20 cellular contexts compared by ENCODE assay signal in genomic region chr3:187507266-187507665, GRCh38.
DNase-seq lines count a peak whose midpoint lies in the region; ATAC-seq, FAIRE-seq and TF ChIP-seq lines count a peak whose summit lies in the region.
"Had no signal": no experiment of that assay in that cellular context is flagged by ENCODE, and none has a peak within 500 bp of the region (broad histone marks: within the 10 kb centered on the region; RNA-seq: fewer than 3 reads in every experiment).

No MANE protein-coding gene starts in this region.

- no peaks in the 10 kb centered on the region for H3K79me2 ChIP-seq in GM23338 (replicated peaks; ENCODE audit: insufficient read depth)

- peaks cover 14% of the 10 kb centered on the region; the same call in 2 of the 3 replicates for H3K4me1 Mint-ChIP-seq in GM23338
- H3K4me1 Mint-ChIP-seq in T-helper 2 cell treated with Interferon-gamma antibody and Interleukin-4, amounts not matched to agents 5 μg/mL and 100 μg/mL, for 36 hours (ENCODE audit: low read depth), result no peaks in the 10 kb centered on the region

- H3K36me3 Mint-ChIP-seq in GM23338 (ENCODE audit: low read depth), result peaks cover 14% of the 10 kb centered on the region
- no peaks in the 10 kb centered on the region for H3K36me3 Mint-ChIP-seq in T-helper 2 cell treated with Interferon-gamma antibody and Interleukin-4, amounts not matched to agents 5 μg/mL and 100 μg/mL, for 36 hours (ENCODE audit: low read depth)

- ATAC-seq in GM23338 (no peak), Panc1 (no peak)
- ATAC-seq: HCT116, HepG2 had no signal

- CTCF ChIA-PET in Panc1 (lab: Charles Lee), result no interaction called here

- H3K4me3 ChIP-seq in GM23338 (no peak overlapping the region), Panc1 (ENCODE audit: low read depth in 2 of 2, low read length in 2 of 2) (no peak overlapping the region)
- H3K4me3 ChIP-seq: Peyer's patch had no signal

- POLR2A ChIA-PET in Panc1 (lab: Charles Lee), result no interaction called here

- in situ Hi-C loops in Panc1 (cut with HindIII; ENCODE audit: low pct_unique_long_range_greater_than_20kb, low sequenced_read_pairs), result no loop called here

- H3K27ac ChIP-seq in GM23338 (ENCODE audit: low read depth), result no peak overlapping the region
- peak overlapping the region; percentile 35; the same call in 1 of the 2 replicates for H3K27ac ChIP-seq in Panc1 (ENCODE audit: low read length)
- H3K27ac ChIP-seq: Peyer's patch had no signal

- peak; percentile 88 for FAIRE-seq in endometrium (lab: Jason Lieb, UNC)
- FAIRE-seq: HepG2 had no signal

- no peaks in the 10 kb centered on the region for H4K20me1 ChIP-seq in GM23338 (replicated peaks; ENCODE audit: insufficient read depth)

- H3K27ac Mint-ChIP-seq in GM23338, result no peak overlapping the region
- no peak overlapping the region for H3K27ac Mint-ChIP-seq in T-helper 2 cell treated with Interferon-gamma antibody and Interleukin-4, amounts not matched to agents 5 μg/mL and 100 μg/mL, for 36 hours

- peak overlapping the region; percentile 9; the same call in 1 of the 2 replicates for H2AFZ ChIP-seq in GM23338

- no peak overlapping the region for H3K4me2 ChIP-seq in GM23338

- H3K9me3 ChIP-seq in Panc1 (ENCODE audit: control insufficient read depth, insufficient read depth, low read depth, low read length), result no peaks in the 10 kb centered on the region
- H3K9me3 ChIP-seq: Peyer's patch had no signal

- peaks cover 15% of the 10 kb centered on the region for H3K9me3 Mint-ChIP-seq in GM23338
- H3K9me3 Mint-ChIP-seq in T-helper 2 cell treated with Interferon-gamma antibody and Interleukin-4, amounts not matched to agents 5 μg/mL and 100 μg/mL, for 36 hours, result no peaks in the 10 kb centered on the region

- peaks cover 10% of the 10 kb centered on the region for H3K4me1 ChIP-seq in GM23338 (ENCODE audit: insufficient read depth)
- no peaks in the 10 kb centered on the region for H3K4me1 ChIP-seq in Panc1 (ENCODE audit: control insufficient read depth, insufficient read depth, low read length)
- H3K4me1 ChIP-seq: Peyer's patch had no signal

- H3K27me3 Mint-ChIP-seq in GM23338 (ENCODE audit: insufficient read depth, low read depth, poor library complexity), result peaks cover 2% of the 10 kb centered on the region
- H3K27me3 Mint-ChIP-seq in T-helper 2 cell treated with Interferon-gamma antibody and Interleukin-4, amounts not matched to agents 5 μg/mL and 100 μg/mL, for 36 hours (ENCODE audit: low read depth), result peaks cover 15% of the 10 kb centered on the region

- intact Hi-C loops in Panc1 (cut with micrococcal nuclease; ENCODE audit: unreplicated experiment), result no loop called here

- DNase-seq in GM23338 (ENCODE audit: low spot score) (no peak), Panc1 (ENCODE audit: low read depth, low spot score) (no peak), renal cortical epithelial cell (ENCODE audit: low read depth) (peak; percentile 83), NCI-H2107 (lab: John Stamatoyannopoulos, UW) (no peak), NCI-H82 treated with DMSO at 0.1 percent for 48 hours (lab: John Stamatoyannopoulos, UW; ENCODE audit: unreplicated experiment) (no peak)
- DNase-seq in T-helper 2 cell treated with Interferon-gamma antibody and Interleukin-4, amounts not matched to agents 5 μg/mL and 100 μg/mL, for 36 hours (ENCODE audit: low spot score), result no peak
- no peak for DNase-seq in activated naive CD4-positive, alpha-beta T cell treated with anti-CD3 and anti-CD28 coated beads, Interleukin-2, amount 50 U/mL, for 16 hours
- DNase-seq: DMS 273 treated with DMSO at 0.1 percent for 48 hours, DND-41, GF-D8, KBM-7, NCI-H1417, NCI-H187, NCI-H2227 treated with DMSO at 0.1 percent for 48 hours, NCI-H524, NCI-H82, Peyer's patch had no signal

- no peaks in the 10 kb centered on the region; the same call in 1 of the 2 replicates for H3K9me2 ChIP-seq in GM23338 (ENCODE audit: insufficient read depth)

- no TSS peak for BruUV-seq in Panc1 (replicated peaks; lab: Mats Ljungman, UMichigan)

- no peak overlapping the region for H3K4me3 Mint-ChIP-seq in GM23338
- H3K4me3 Mint-ChIP-seq in T-helper 2 cell treated with Interferon-gamma antibody and Interleukin-4, amounts not matched to agents 5 μg/mL and 100 μg/mL, for 36 hours, result no peak overlapping the region

- H3K36me3 ChIP-seq in GM23338 (ENCODE audit: insufficient read depth) (peaks cover 2% of the 10 kb centered on the region; the same call in 1 of the 2 replicates), Panc1 (ENCODE audit: control insufficient read depth, insufficient read depth, low read length) (no peaks in the 10 kb centered on the region)
- H3K36me3 ChIP-seq: Peyer's patch had no signal

- no peaks in the 10 kb centered on the region for H3K27me3 ChIP-seq in GM23338 (ENCODE audit: insufficient read depth)
- no peaks in the 10 kb centered on the region for H3K27me3 ChIP-seq in Panc1 (ENCODE audit: control insufficient read depth, insufficient read depth, low read length)
- H3K27me3 ChIP-seq: Peyer's patch had no signal

- TF ChIP-seq CTCF in GM23338 (conservative IDR thresholded peaks at IDR 0.05; ENCODE audit: low read depth in 2 of 2), result no peak
- no peak for TF ChIP-seq CTCF in Panc1 (IDR thresholded peaks at IDR 0.05)

- no peaks in the 10 kb centered on the region for H3F3A ChIP-seq in GM23338 (replicated peaks; ENCODE audit: low read depth)

TF ChIP-seq in GM23338, 12 proteins besides CTCF, POLR2A, EP300 and RAD21 (continues in another document):
- TF ChIP-seq ZNF114 (CRISPR knock-in tag; IDR thresholded peaks at IDR 0.05), result no peak
- no peak for TF ChIP-seq EZH2phosphoT487 (IDR thresholded peaks at IDR 0.05; ENCODE audit: unreplicated experiment)
- TF ChIP-seq, protein P1, sequence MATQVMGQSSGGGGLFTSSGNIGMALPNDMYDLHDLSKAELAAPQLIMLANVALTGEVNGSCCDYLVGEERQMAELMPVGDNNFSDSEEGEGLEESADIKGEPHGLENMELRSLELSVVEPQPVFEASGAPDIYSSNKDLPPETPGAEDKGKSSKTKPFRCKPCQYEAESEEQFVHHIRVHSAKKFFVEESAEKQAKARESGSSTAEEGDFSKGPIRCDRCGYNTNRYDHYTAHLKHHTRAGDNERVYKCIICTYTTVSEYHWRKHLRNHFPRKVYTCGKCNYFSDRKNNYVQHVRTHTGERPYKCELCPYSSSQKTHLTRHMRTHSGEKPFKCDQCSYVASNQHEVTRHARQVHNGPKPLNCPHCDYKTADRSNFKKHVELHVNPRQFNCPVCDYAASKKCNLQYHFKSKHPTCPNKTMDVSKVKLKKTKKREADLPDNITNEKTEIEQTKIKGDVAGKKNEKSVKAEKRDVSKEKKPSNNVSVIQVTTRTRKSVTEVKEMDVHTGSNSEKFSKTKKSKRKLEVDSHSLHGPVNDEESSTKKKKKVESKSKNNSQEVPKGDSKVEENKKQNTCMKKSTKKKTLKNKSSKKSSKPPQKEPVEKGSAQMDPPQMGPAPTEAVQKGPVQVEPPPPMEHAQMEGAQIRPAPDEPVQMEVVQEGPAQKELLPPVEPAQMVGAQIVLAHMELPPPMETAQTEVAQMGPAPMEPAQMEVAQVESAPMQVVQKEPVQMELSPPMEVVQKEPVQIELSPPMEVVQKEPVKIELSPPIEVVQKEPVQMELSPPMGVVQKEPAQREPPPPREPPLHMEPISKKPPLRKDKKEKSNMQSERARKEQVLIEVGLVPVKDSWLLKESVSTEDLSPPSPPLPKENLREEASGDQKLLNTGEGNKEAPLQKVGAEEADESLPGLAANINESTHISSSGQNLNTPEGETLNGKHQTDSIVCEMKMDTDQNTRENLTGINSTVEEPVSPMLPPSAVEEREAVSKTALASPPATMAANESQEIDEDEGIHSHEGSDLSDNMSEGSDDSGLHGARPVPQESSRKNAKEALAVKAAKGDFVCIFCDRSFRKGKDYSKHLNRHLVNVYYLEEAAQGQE (IDR thresholded peaks at IDR 0.05; ENCODE audit: unreplicated experiment), result no peak
- TF ChIP-seq POLR2AphosphoS5 (IDR thresholded peaks at IDR 0.05; ENCODE audit: low read depth), result no peak
- no peak for TF ChIP-seq CREB1 (CRISPR knock-in tag; IDR thresholded peaks at IDR 0.05; ENCODE audit: low read depth)
- TF ChIP-seq, protein P2, sequence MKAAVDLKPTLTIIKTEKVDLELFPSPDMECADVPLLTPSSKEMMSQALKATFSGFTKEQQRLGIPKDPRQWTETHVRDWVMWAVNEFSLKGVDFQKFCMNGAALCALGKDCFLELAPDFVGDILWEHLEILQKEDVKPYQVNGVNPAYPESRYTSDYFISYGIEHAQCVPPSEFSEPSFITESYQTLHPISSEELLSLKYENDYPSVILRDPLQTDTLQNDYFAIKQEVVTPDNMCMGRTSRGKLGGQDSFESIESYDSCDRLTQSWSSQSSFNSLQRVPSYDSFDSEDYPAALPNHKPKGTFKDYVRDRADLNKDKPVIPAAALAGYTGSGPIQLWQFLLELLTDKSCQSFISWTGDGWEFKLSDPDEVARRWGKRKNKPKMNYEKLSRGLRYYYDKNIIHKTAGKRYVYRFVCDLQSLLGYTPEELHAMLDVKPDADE (IDR thresholded peaks at IDR 0.05), result no peak
- no peak for TF ChIP-seq EZH2 (IDR thresholded peaks at IDR 0.05; ENCODE audit: low read depth, unreplicated experiment)
- no peak for TF ChIP-seq JUNB (IDR thresholded peaks at IDR 0.05; ENCODE audit: unreplicated experiment)
- TF ChIP-seq NANOG (IDR thresholded peaks at IDR 0.05; ENCODE audit: borderline replicate concordance), result no peak
